ENCODE assay signal across 10 cellular contexts in the genomic region with DNA sequence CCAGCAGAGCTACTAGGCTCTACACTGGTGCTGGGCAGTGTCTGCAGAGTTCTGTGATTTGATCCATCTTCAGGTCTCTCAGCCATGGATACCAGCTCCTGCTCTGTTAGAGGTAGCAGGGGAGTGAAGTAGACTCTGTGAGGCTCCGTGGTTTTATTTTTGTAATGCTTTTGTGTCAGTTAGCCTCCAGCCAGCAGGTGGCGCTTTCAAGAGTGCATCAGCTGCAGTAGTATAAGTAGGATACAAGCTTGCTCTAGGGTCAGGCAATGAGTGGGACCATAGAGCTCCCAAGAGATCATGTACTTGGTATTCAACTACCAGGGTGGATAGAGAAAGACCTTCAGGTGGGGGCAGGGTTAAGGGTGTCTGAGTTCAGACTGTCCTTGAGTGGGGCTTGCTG.
DNase-seq lines count a peak whose midpoint lies in the region; ATAC-seq and TF ChIP-seq lines count a peak whose summit lies in the region.
"Had no signal": no experiment of that assay in that cellular context is flagged by ENCODE, and none has a peak within 500 bp of the region (broad histone marks: within the 10 kb centered on the region; RNA-seq: fewer than 3 reads in every experiment).

No MANE protein-coding gene starts in this region.

- no peak overlapping the region for H3K9ac ChIP-seq in OCI-LY1 (ENCODE audit: low read length)

- no peak overlapping the region for H3K4me3 ChIP-seq in OCI-LY1 (ENCODE audit: low read depth, low read length, poor library complexity, severe bottlenecking)
- H3K4me3 ChIP-seq in epithelial cell of proximal tubule (ENCODE audit: low read depth, low read length) = no peak overlapping the region
- H3K4me3 ChIP-seq in upper lobe of right lung = no peak overlapping the region

- H3K9me3 ChIP-seq in OCI-LY1 (ENCODE audit: low read length) = no peaks in the 10 kb centered on the region
- H3K9me3 ChIP-seq in upper lobe of right lung = no peaks in the 10 kb centered on the region

- H3F3A ChIP-seq in OCI-LY1 (ENCODE audit: insufficient read depth, low read length) = no peaks in the 10 kb centered on the region

- no peak overlapping the region for H2AFZ ChIP-seq in OCI-LY1 (ENCODE audit: low read length)

- intact Hi-C loops in upper lobe of right lung (cut with DNase I) = no loop called here

- no peaks in the 10 kb centered on the region for H3K9me2 ChIP-seq in OCI-LY1 (ENCODE audit: low read depth, low read length)

- ATAC-seq in GM18511 (IDR thresholded peaks at IDR 0.05; ENCODE audit: unreplicated experiment) (peak; percentile 75), upper lobe of right lung (no peak), HG03520 (IDR thresholded peaks at IDR 0.05; ENCODE audit: unreplicated experiment) (no peak)

- TF ChIP-seq CTCF in 22Rv1 (IDR thresholded peaks at IDR 0.05) (peak; percentile 68), OCI-LY1 (IDR thresholded peaks at IDR 0.05; ENCODE audit: low read length) (peak; percentile 60), epithelial cell of proximal tubule (conservative IDR thresholded peaks at IDR 0.05; ENCODE audit: low read depth, low read length) (peak; percentile 42), upper lobe of right lung (IDR thresholded peaks at IDR 0.05) (no peak)

- H3K27me3 ChIP-seq in OCI-LY1 (ENCODE audit: insufficient read depth, low read length) (no peaks in the 10 kb centered on the region), upper lobe of right lung (no peaks in the 10 kb centered on the region)

- H3K27ac ChIP-seq in 22Rv1 (no peak overlapping the region), OCI-LY1 (ENCODE audit: low read depth, low read length, poor library complexity, severe bottlenecking) (no peak overlapping the region), upper lobe of right lung (no peak overlapping the region)

- H3K79me2 ChIP-seq in OCI-LY1 (ENCODE audit: insufficient read depth, low read length) = no peaks in the 10 kb centered on the region

- H3K4me1 ChIP-seq in OCI-LY1 (ENCODE audit: insufficient read depth, low read length, severe bottlenecking) (no peaks in the 10 kb centered on the region), upper lobe of right lung (no peaks in the 10 kb centered on the region)

- no peaks in the 10 kb centered on the region for H3K36me3 ChIP-seq in OCI-LY1 (ENCODE audit: insufficient read depth, low read length)
- no peaks in the 10 kb centered on the region for H3K36me3 ChIP-seq in upper lobe of right lung

- H4K20me1 ChIP-seq in OCI-LY1 (ENCODE audit: insufficient read depth, low read length) = no peaks in the 10 kb centered on the region

- H3K4me2 ChIP-seq in OCI-LY1 (ENCODE audit: low read length) = no peak overlapping the region

- no peak for DNase-seq in epithelial cell of proximal tubule (ENCODE audit: low read depth)
- no peak for DNase-seq in upper lobe of right lung
- DNase-seq in activated CD4-positive, CD25-positive, alpha-beta regulatory T cell (lab: John Stamatoyannopoulos, UW) = no peak
- DNase-seq in NCI-H2196 treated with DMSO at 0.1 percent for 48 hours (lab: John Stamatoyannopoulos, UW; ENCODE audit: unreplicated experiment) = no peak
- DNase-seq: CD4-positive, alpha-beta memory T cell; NCI-H774 had no signal
